ENCODE assay signal across 8 cellular contexts in the genomic region with DNA sequence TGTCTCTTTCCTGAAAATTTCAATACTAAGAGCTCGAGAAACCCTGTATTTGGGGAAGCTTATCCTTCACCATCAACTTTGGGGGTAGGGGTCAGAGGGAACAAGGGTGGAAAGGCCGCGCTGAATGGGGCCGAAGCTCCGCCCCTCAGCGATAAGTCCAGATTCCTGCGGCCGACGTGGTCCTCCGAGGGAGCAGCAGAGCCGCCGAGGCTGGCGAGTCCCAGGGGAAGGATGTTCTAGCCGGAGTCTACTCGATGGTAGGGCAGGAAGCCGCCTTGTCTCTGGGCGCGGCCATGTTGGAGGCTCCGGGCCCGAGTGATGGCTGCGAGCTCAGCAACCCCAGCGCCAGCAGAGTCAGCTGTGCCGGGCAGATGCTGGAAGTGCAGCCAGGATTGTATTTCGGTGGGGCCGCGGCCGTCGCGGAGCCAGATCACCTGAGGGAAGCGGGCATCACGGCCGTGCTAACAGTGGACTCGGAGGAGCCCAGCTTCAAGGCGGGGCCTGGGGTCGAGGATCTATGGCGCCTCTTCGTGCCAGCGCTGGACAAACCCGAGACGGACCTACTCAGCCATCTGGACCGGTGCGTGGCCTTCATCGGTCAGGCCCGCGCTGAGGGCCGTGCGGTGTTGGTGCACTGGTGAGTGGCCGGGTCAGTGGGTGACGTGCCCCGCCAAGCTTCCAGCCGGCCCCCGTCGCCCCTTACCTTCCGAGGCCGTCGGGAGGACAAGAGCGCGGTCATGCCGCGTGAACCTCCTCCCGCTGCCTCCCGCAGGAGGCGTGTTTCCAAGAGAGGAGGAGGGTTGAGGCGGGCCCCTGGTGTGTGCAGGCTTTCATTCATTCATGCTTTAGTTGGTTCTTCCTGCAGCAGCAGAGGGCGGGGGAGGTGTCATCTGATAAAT. TPM values are rescaled to one million over a fixed set of nuclear protein-coding genes. Genes with fewer than 3 reads are reported as not detected.
DNase-seq lines count a peak whose midpoint lies in the region; FAIRE-seq and TF ChIP-seq lines count a peak whose summit lies in the region.

A gene with protein sequence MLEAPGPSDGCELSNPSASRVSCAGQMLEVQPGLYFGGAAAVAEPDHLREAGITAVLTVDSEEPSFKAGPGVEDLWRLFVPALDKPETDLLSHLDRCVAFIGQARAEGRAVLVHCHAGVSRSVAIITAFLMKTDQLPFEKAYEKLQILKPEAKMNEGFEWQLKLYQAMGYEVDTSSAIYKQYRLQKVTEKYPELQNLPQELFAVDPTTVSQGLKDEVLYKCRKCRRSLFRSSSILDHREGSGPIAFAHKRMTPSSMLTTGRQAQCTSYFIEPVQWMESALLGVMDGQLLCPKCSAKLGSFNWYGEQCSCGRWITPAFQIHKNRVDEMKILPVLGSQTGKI (plus strand): TSS at position 278 of the 899 bp plus-strand sequence. CDS start 16 bp downstream, at position 294.

- H3K27me3 ChIP-seq in neural cell (ENCODE audit: insufficient read depth, low read depth, low read length) (no peaks in the 10 kb centered on the region), stomach smooth muscle (ENCODE audit: control insufficient read depth in 1 of 2, insufficient read depth in 2 of 2, low read length in 2 of 2) (peaks cover 0 to 2% of the 10 kb centered on the region in 2 donors)

- H3K27ac ChIP-seq in neural cell (ENCODE audit: low read length) (peak within 1 kb of the TSS; percentile 99), stomach smooth muscle (ENCODE audit: low read length) (peak within 1 kb of the TSS; percentile 74)

- H4K20me1 ChIP-seq in neural cell (ENCODE audit: insufficient read depth) = no peaks in the 10 kb centered on the region

- peak within 1 kb of the TSS; percentile 83 for H2AFZ ChIP-seq in neural cell (ENCODE audit: low read depth, low read length)

- peak within 1 kb of the TSS; percentile 46 for H3K4me2 ChIP-seq in neural cell (ENCODE audit: low read length)

- H3K36me3 ChIP-seq in neural cell (ENCODE audit: insufficient read depth, low read length) (no peaks in the 10 kb centered on the region), stomach smooth muscle (ENCODE audit: control insufficient read depth in 2 of 2, insufficient read depth in 2 of 2, low read length in 2 of 2) (peaks cover 12 to 17% of the 10 kb centered on the region in 2 donors)

- H3F3A ChIP-seq in neural cell (ENCODE audit: insufficient read depth, low read length, poor library complexity, severe bottlenecking) = no peaks in the 10 kb centered on the region

- FAIRE-seq in H54 (lab: Jason Lieb, UNC) = no peak

- TF ChIP-seq CTCF in neural cell (IDR thresholded peaks at IDR 0.05; ENCODE audit: poor library complexity, severe bottlenecking) = peak; percentile 71

- DNase-seq in G401 (ENCODE audit: low spot score) (peak; percentile 96), H54 (ENCODE audit: insufficient read length, low spot score) (peak; percentile 79), M059J (ENCODE audit: low read depth) (peak; percentile 95), SIG-M5 (lab: John Stamatoyannopoulos, UW) (peak; percentile 79), activated gamma-delta T cell (lab: John Stamatoyannopoulos, UW) (peak; percentile 64), fibroblast of the conjunctiva (ENCODE audit: low read depth) (peak; percentile 94)

- H3K4me3 ChIP-seq in neural cell (ENCODE audit: low read length) (peak within 1 kb of the TSS; percentile 81), stomach smooth muscle (ENCODE audit: low read length in 2 of 2) (peak within 1 kb of the TSS; percentile 81 to 96)

- TF ChIP-seq EP300 in neural cell (conservative IDR thresholded peaks at IDR 0.05; ENCODE audit: poor library complexity, severe bottlenecking) = peak; percentile 11

- H3K79me2 ChIP-seq in neural cell (replicated peaks; ENCODE audit: insufficient read depth, low read length) = peaks cover 23% of the 10 kb centered on the region

- H3K4me1 ChIP-seq in stomach smooth muscle (ENCODE audit: control insufficient read depth, insufficient read depth, low read length) = peaks cover 9% of the 10 kb centered on the region

- no peaks in the 10 kb centered on the region for H3K9me3 ChIP-seq in neural cell (ENCODE audit: low read length)
- no peaks in the 10 kb centered on the region for H3K9me3 ChIP-seq in stomach smooth muscle (ENCODE audit: control insufficient read depth in 2 of 2, low read length in 2 of 2)

- in situ Hi-C loops in G401 (cut with HindIII; ENCODE audit: low sequenced_read_pairs) = no loop called here

- no peaks in the 10 kb centered on the region for H3K9me2 ChIP-seq in neural cell (ENCODE audit: insufficient read depth, low read length)

- TF ChIP-seq RAD21 in neural cell (conservative IDR thresholded peaks at IDR 0.05) = no peak

- TF ChIP-seq POLR2A in H54 (IDR thresholded peaks at IDR 0.05; ENCODE audit: low read depth, low read length) = peak; percentile 90

- H3K9ac ChIP-seq in neural cell (ENCODE audit: low read length) = peak within 1 kb of the TSS; percentile 98
- H3K9ac ChIP-seq in stomach smooth muscle (ENCODE audit: low read length in 2 of 2) = peak within 1 kb of the TSS; percentile 79 to 94

TF ChIP-seq in neural cell, 6 proteins besides CTCF, POLR2A, EP300 and RAD21:
- TF ChIP-seq POLR2AphosphoS5 (IDR thresholded peaks at IDR 0.05) = peak; percentile 92
- no peak for TF ChIP-seq EZH2 (IDR thresholded peaks at IDR 0.05; ENCODE audit: borderline replicate concordance, insufficient read depth, low read length, poor library complexity, severe bottlenecking)
- peak; percentile 81 for TF ChIP-seq TAF1 (IDR thresholded peaks at IDR 0.05; ENCODE audit: low read depth)
- TF ChIP-seq, protein P1, sequence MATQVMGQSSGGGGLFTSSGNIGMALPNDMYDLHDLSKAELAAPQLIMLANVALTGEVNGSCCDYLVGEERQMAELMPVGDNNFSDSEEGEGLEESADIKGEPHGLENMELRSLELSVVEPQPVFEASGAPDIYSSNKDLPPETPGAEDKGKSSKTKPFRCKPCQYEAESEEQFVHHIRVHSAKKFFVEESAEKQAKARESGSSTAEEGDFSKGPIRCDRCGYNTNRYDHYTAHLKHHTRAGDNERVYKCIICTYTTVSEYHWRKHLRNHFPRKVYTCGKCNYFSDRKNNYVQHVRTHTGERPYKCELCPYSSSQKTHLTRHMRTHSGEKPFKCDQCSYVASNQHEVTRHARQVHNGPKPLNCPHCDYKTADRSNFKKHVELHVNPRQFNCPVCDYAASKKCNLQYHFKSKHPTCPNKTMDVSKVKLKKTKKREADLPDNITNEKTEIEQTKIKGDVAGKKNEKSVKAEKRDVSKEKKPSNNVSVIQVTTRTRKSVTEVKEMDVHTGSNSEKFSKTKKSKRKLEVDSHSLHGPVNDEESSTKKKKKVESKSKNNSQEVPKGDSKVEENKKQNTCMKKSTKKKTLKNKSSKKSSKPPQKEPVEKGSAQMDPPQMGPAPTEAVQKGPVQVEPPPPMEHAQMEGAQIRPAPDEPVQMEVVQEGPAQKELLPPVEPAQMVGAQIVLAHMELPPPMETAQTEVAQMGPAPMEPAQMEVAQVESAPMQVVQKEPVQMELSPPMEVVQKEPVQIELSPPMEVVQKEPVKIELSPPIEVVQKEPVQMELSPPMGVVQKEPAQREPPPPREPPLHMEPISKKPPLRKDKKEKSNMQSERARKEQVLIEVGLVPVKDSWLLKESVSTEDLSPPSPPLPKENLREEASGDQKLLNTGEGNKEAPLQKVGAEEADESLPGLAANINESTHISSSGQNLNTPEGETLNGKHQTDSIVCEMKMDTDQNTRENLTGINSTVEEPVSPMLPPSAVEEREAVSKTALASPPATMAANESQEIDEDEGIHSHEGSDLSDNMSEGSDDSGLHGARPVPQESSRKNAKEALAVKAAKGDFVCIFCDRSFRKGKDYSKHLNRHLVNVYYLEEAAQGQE (IDR thresholded peaks at IDR 0.05; ENCODE audit: borderline replicate concordance) = peak; percentile 88
- no peak for TF ChIP-seq SMC3 (conservative IDR thresholded peaks at IDR 0.05; ENCODE audit: poor library complexity)
- peak; percentile 84 for TF ChIP-seq MXI1 (conservative IDR thresholded peaks at IDR 0.05; ENCODE audit: poor library complexity, severe bottlenecking)

RNA-seq across cellular contexts. Expression of the gene that starts here (rescaled TPM):
- total RNA-seq in G401 (2014; rRNA removed; shearing (Covaris generic)) = 42.4 and 69.1 TPM in 2 replicates
- total RNA-seq in M059J (2014; rRNA removed; shearing (Covaris generic)) = 39.9 and 44.5 TPM in 2 replicates
- 183 and 209 TPM in 2 replicates for polyA plus RNA-seq in neural cell
- polyA minus RNA-seq in neural cell = 67.6 and 73.0 TPM in 2 replicates

Comparison
In these comparisons a context has a peak if more than half of its experiments do, and no peak if none do; other contexts are left out.
1. Peak in every context shown above with its lines: DNase-seq, H3K4me3 ChIP-seq and H3K27ac ChIP-seq.